Comparison of ENCODE assay signal across 13 cellular contexts in the genomic region with DNA sequence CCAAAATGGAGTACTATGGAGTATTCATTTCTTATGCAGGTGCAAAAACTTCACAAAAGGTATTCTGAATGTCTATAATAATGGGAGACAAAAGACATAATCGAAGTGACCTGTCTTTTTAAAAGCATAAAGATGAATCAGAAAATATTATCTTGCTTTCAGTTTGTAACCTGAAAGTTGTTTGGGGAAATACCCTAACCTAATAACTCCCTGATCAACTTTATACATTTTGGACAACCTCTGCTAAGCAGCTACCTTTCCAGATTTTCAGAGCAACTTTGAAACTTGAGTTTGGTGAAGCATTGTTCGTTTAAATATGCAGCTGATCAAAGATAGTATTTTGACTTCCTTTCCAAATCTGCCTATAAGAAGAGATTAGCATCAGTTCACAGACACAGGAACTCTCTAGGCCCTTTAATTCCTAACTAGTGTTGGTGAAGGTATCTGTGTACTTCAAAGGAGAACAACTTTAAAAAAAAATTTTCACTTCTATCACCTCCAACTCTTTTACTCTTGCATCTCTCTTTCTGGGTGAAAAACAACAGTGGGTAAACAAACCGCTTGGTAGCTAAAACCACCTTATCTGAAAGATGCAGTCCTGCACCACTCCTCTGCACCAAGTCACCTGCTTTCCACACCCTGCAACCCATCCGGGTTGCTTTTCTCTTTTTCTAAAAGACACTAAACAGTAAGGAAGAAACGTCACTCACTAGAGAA. TPM values are rescaled to one million over a fixed set of nuclear protein-coding genes. Genes with fewer than 3 reads are reported as not detected.
A peak's percentile ranks its signal among the peaks of the same experiment; 100 is the strongest.
DNase-seq lines count a peak whose midpoint lies in the region; ATAC-seq, FAIRE-seq and TF ChIP-seq lines count a peak whose summit lies in the region.
"Had no signal": no experiment of that assay in that cellular context is flagged by ENCODE, and none has a peak within 500 bp of the region (broad histone marks: within the 10 kb centered on the region; RNA-seq: fewer than 3 reads in every experiment).

No MANE protein-coding gene starts in this region.

- H3K4me3 Mint-ChIP-seq in CD8-positive, alpha-beta memory T cell = peak overlapping the region; percentile 12 to 81 (median 71)
- H3K4me3 Mint-ChIP-seq in IgD-negative memory B cell = peak overlapping the region in 2 of 4 donors; percentile 18 to 72

- no peaks in the 10 kb centered on the region for H3K79me2 ChIP-seq in GM12878 (ENCODE audit: control insufficient read depth, insufficient read depth, low read length)

- H3K9me3 Mint-ChIP-seq in CD8-positive, alpha-beta memory T cell = no peaks in the 10 kb centered on the region
- no peaks in the 10 kb centered on the region for H3K9me3 Mint-ChIP-seq in IgD-negative memory B cell

- H3K27ac Mint-ChIP-seq in CD8-positive, alpha-beta memory T cell = peak overlapping the region; percentile 71 to 95 (median 88)
- H3K27ac Mint-ChIP-seq in IgD-negative memory B cell = peak overlapping the region in 2 of 3 donors; percentile 59 to 89

- no peak overlapping the region for H3K27ac ChIP-seq in CD8-positive, alpha-beta memory T cell (ENCODE audit: low read depth, low read length)
- peak overlapping the region; percentile 60 for H3K27ac ChIP-seq in GM12878 (ENCODE audit: control insufficient read depth, insufficient read depth)
- H3K27ac ChIP-seq in pancreas = no peak overlapping the region
- H3K27ac ChIP-seq in ascending aorta = no peak overlapping the region
- H3K27ac ChIP-seq: BLaER1, PC-9 had no signal

- H3K4me1 Mint-ChIP-seq in CD8-positive, alpha-beta memory T cell = peaks cover 48 to 88% (median 85%) of the 10 kb centered on the region in 3 donors
- peaks cover 7 to 9% (median 7%) of the 10 kb centered on the region in 3 donors for H3K4me1 Mint-ChIP-seq in IgD-negative memory B cell

- H3K9me3 ChIP-seq in CD8-positive, alpha-beta memory T cell (ENCODE audit: low read length) = no peaks in the 10 kb centered on the region
- no peaks in the 10 kb centered on the region for H3K9me3 ChIP-seq in GM12878 (replicated peaks; ENCODE audit: control insufficient read depth, insufficient read depth, low read length)
- no peaks in the 10 kb centered on the region for H3K9me3 ChIP-seq in pancreas
- H3K9me3 ChIP-seq in ascending aorta = no peaks in the 10 kb centered on the region
- H3K9me3 ChIP-seq: BLaER1 had no signal

- H3K36me3 ChIP-seq in CD8-positive, alpha-beta memory T cell (ENCODE audit: insufficient read depth, low read length) = peaks cover 12% of the 10 kb centered on the region
- no peaks in the 10 kb centered on the region for H3K36me3 ChIP-seq in GM12878 (ENCODE audit: control insufficient read depth in 2 of 2, insufficient read depth in 2 of 2, low read length in 1 of 2)
- H3K36me3 ChIP-seq in pancreas = no peaks in the 10 kb centered on the region
- peaks cover 0 to 9% of the 10 kb centered on the region in 2 donors for H3K36me3 ChIP-seq in ascending aorta

- WGBS in GM12878 (ENCODE audit: insufficient coverage, insufficient replicate concordance, low lambda C conversion rate, missing lambda C conversion rate) = 2% methylated on average over 5 of the region's 5 CpGs
- 41 to 52% methylated on average over 5 of the region's 5 CpGs for WGBS in pancreas, 2 donors

- TF ChIP-seq EP300 in GM12878 (IDR thresholded peaks at IDR 0.05; ENCODE audit: borderline replicate concordance in 1 of 2, control insufficient read depth in 1 of 2, low read depth in 2 of 2, low read length in 2 of 2) = no peak

- H4K20me1 ChIP-seq in GM12878 (ENCODE audit: control insufficient read depth, insufficient read depth) = no peaks in the 10 kb centered on the region

- H3K4me3 ChIP-seq in CD8-positive, alpha-beta memory T cell (ENCODE audit: low read length) = peak overlapping the region; percentile 18
- H3K4me3 ChIP-seq in GM12878 (peak overlapping the region; percentile 14; the same call in 1 of the 2 replicates), pancreas (no peak overlapping the region), ascending aorta (no peak overlapping the region)
- H3K4me3 ChIP-seq: BLaER1, PC-9 had no signal

- SMC1A ChIA-PET in GM12878 (lab: Charles Lee; ENCODE audit: uncharacterized antibody, unreplicated experiment) = interaction anchor here (1.2 to 2.3 kb wide), 5 partner anchors 9 to 98 kb away, joined by 3 to 11 read pairs (median 7); no protein-coding TSS in a partner anchor

- no peak for TF ChIP-seq POLR2A in GM12878 (IDR thresholded peaks at IDR 0.05; ENCODE audit: low read depth, low read length)

- no peak for TF ChIP-seq CTCF in GM12878 (IDR thresholded peaks at IDR 0.05 in 2 of 3, conservative IDR thresholded peaks at IDR 0.05 in 1 of 3; ENCODE audit: control insufficient read depth in 2 of 3, extremely low read depth in 1 of 3, insufficient read depth in 1 of 3, low read depth in 3 of 3, low read length in 3 of 3)
- no peak for TF ChIP-seq CTCF in pancreas (IDR thresholded peaks at IDR 0.05)
- TF ChIP-seq CTCF in ascending aorta (IDR thresholded peaks at IDR 0.05) = no peak

- H3K27me3 Mint-ChIP-seq in CD8-positive, alpha-beta memory T cell = peaks cover 0 to 3% of the 10 kb centered on the region in 2 donors
- no peaks in the 10 kb centered on the region for H3K27me3 Mint-ChIP-seq in IgD-negative memory B cell

- intact Hi-C loops in GM12878 (cut with micrococcal nuclease; ENCODE audit: unreplicated experiment) = loop anchor here (5.0 kb wide), 2 partner anchors 47 to 97 kb away; no protein-coding TSS in a partner anchor
- intact Hi-C loops in pancreas (cut with DNase I) = no loop called here
- intact Hi-C loops in ascending aorta (cut with DNase I) = no loop called here

- no TSS peak for BruUV-seq in GM12878 (replicated peaks; lab: Mats Ljungman, UMichigan)

- H3K27me3 ChIP-seq in CD8-positive, alpha-beta memory T cell (ENCODE audit: insufficient read depth, low read length, poor library complexity, severe bottlenecking) = no peaks in the 10 kb centered on the region
- no peaks in the 10 kb centered on the region for H3K27me3 ChIP-seq in GM12878 (replicated peaks in 1 of 2; ENCODE audit: control insufficient read depth in 2 of 2, insufficient read depth in 2 of 2, low read length in 1 of 2)
- H3K27me3 ChIP-seq in pancreas = peaks cover 0 to 7% (median 2%) of the 10 kb centered on the region in 4 donors
- no peaks in the 10 kb centered on the region for H3K27me3 ChIP-seq in ascending aorta

- peak in 2 of 5 donors; percentile 57 to 58 for DNase-seq in CD8-positive, alpha-beta memory T cell
- DNase-seq in GM12878 (ENCODE audit: low read depth, low spot score) (no peak), pancreas (no peak), ascending aorta (ENCODE audit: low spot score in 2 of 2) (no peak)
- no peak for DNase-seq in stimulated activated CD4-positive, alpha-beta T cell treated with anti-CD3 and anti-CD28 coated beads, Interleukin-2, amount 100 ng/mL, for 48 hours
- DNase-seq: left colon, NCI-H2227 treated with DMSO at 0.1 percent for 48 hours, PC-9, right cardiac atrium had no signal

- peak overlapping the region; percentile 47 for H3K4me2 ChIP-seq in GM12878 (ENCODE audit: control insufficient read depth, insufficient read depth)
- H3K4me2 ChIP-seq: BLaER1, PC-9 had no signal

- peaks cover 0 to 59% (median 11%) of the 10 kb centered on the region in 3 donors for H3K36me3 Mint-ChIP-seq in CD8-positive, alpha-beta memory T cell
- peaks cover 3% of the 10 kb centered on the region for H3K36me3 Mint-ChIP-seq in IgD-negative memory B cell

- no peak for FAIRE-seq in GM12878 (lab: Jason Lieb, UNC)
- no peak for FAIRE-seq in pancreas (lab: Jason Lieb, UNC)

- H3K9ac ChIP-seq in GM12878 (ENCODE audit: control insufficient read depth, insufficient read depth, low read length) = no peak overlapping the region
- H3K9ac ChIP-seq: BLaER1 had no signal

- no peak for TF ChIP-seq RAD21 in GM12878 (IDR thresholded peaks at IDR 0.05; ENCODE audit: insufficient read depth, low read depth, low read length)

- H2AFZ ChIP-seq in GM12878 (ENCODE audit: control insufficient read depth, low read depth, low read length) = peak overlapping the region; percentile 8; the same call in 1 of the 2 replicates
- H2AFZ ChIP-seq: PC-9 had no signal

- H3K4me1 ChIP-seq in CD8-positive, alpha-beta memory T cell (ENCODE audit: insufficient read depth, low read length) = peaks cover 81% of the 10 kb centered on the region
- H3K4me1 ChIP-seq in GM12878 (ENCODE audit: control insufficient read depth, insufficient read depth, low read length) = peaks cover 43% of the 10 kb centered on the region
- H3K4me1 ChIP-seq in pancreas = no peaks in the 10 kb centered on the region
- H3K4me1 ChIP-seq in ascending aorta = no peaks in the 10 kb centered on the region
- H3K4me1 ChIP-seq: BLaER1 had no signal

- POLR2A ChIA-PET in CD8-positive, alpha-beta memory T cell (lab: Charles Lee) = interaction anchor here (0.6 to 1.3 kb wide), 3 partner anchors 11 to 106 kb away, joined by 3 to 4 read pairs (median 4); partner anchors contain the start of gene ARHGEF6
- POLR2A ChIA-PET in GM12878 (lab: Charles Lee) = interaction anchor here (1.0 to 1.4 kb wide), 2 partner anchors 15 to 57 kb away, joined by 4 read pairs; no protein-coding TSS in a partner anchor

- RAD21 ChIA-PET in GM12878 (lab: Charles Lee; ENCODE audit: unreplicated experiment) = interaction anchor here (1.7 to 2.1 kb wide), 3 partner anchors 12 to 20 kb away, joined by 6 to 10 read pairs (median 7); no protein-coding TSS in a partner anchor

- ATAC-seq in GM18907 (IDR thresholded peaks at IDR 0.05; ENCODE audit: unreplicated experiment) (peak; percentile 37), GM12878 (peak; percentile 56), pancreas (no peak), HG02840 (IDR thresholded peaks at IDR 0.05; ENCODE audit: low FRiP score, unreplicated experiment) (no peak)
- ATAC-seq: left colon, right cardiac atrium had no signal

- in situ Hi-C loops in GM12878 (cut with MboI) = no loop called here

- CTCF ChIA-PET in CD8-positive, alpha-beta memory T cell (lab: Charles Lee) = interaction anchor here (1.1 kb wide), 1 partner anchor 20 kb away, joined by 4 read pairs; no protein-coding TSS in a partner anchor
- CTCF ChIA-PET in GM12878 (lab: Yijun Ruan, JAX) = interaction anchor here (0.8 to 1.5 kb wide), 3 partner anchors 15 to 97 kb away, joined by 3 to 4 read pairs (median 3); no protein-coding TSS in a partner anchor

RNA-seq across cellular contexts. Expression of gene CD40LG, which starts 26.5 kb away (rescaled TPM):
- 10 to 100 TPM in 1 of 2 experiments, 1 to 10 TPM in 1; 9.2 to 10.1 TPM for total RNA-seq in CD8-positive, alpha-beta memory T cell
- polyA plus RNA-seq in CD8-positive, alpha-beta memory T cell = 20.0 TPM
- polyA plus RNA-seq in IgD-negative memory B cell (2.0 TPM), GM12878 (2011; rRNA removed) (not detected in 2 replicates), GM12878 (2014; fragmentation: Illumina TruSeq; extraction: Trizol) (0.04 and 0.21 TPM in 2 replicates), GM12878 (2014; fragmentation: Nextera tagmentation; extraction: Ambion mirVana) (not detected), GM12878 (2014; rRNA removed) (0.05 TPM in 1 of 2 replicates, not detected in the other), GM12878 (2016; fragmentation: Nextera tagmentation; extraction: Ambion mirVana) (under 1 TPM in 1 of 2 experiments, not detected in 1; 0.18 TPM), pancreas (not detected)
- not detected in 2 replicates for total RNA-seq in GM12878 (2013; cell fraction: nucleolus; rRNA removed)
- total RNA-seq in GM12878 (2014; rRNA removed) (not detected in 2 replicates), GM12878 (2014; rRNA removed; fragmentation: Illumina TruSeq; extraction: Trizol) (not detected in 2 replicates), GM12878 (2021) (0.11 and 0.21 TPM in 2 replicates), pancreas (under 1 TPM in 4 of 6 donors, not detected in 2; 0.09 to 0.19 (median 0.11) TPM), ascending aorta (not detected)
- not detected for polyA plus RNA-seq in GM12878 (2011; ENCODE audit: low read depth)
- not detected in 2 replicates for polyA plus RNA-seq in GM12878 (2011; cell fraction: cytosol; rRNA removed)
- polyA plus RNA-seq in GM12878 (2011; cell fraction: nucleus; rRNA removed) = not detected in 2 replicates
- polyA plus RNA-seq in GM12878 (2012) = not detected in 2 replicates
- polyA minus RNA-seq in GM12878 (2011; rRNA and poly(A)+ RNA removed) = 0.10 TPM in 1 of 2 replicates, not detected in the other
- polyA minus RNA-seq in GM12878 (2011; cell fraction: cytosol; rRNA and poly(A)+ RNA removed) = not detected in 2 replicates
- not detected in 2 replicates for polyA minus RNA-seq in GM12878 (2011; cell fraction: nucleus; rRNA and poly(A)+ RNA removed)
- total RNA-seq: PC-9 had no signal
- polyA plus RNA-seq: right cardiac atrium had no signal

Comparison
In these comparisons a context has a peak if more than half of its experiments do, and no peak if none do; other contexts are left out.
1. H3K4me3 ChIP-seq: peak in CD8-positive, alpha-beta memory T cell (single experiment) and GM12878 (single experiment); none in pancreas (0 of 4) and ascending aorta (0 of 2).
2. ATAC-seq: peak in GM18907 (single experiment) and GM12878 (single experiment); none in pancreas (0 of 4) and HG02840 (single experiment).
3. RNA of gene CD40LG, which starts 26.5 kb away (total RNA-seq): 9.2 to 10.1 TPM in CD8-positive, alpha-beta memory T cell; 0.09 to 0.19 TPM in pancreas, 0.11 to 0.21 TPM in GM12878 and not detected in ascending aorta (single experiment); every median in the first group is over 4 times any median in the second.